In genomic region chr1:110339427-110340206, GRCh38 we compare ENCODE assay signal across 8 cellular contexts. TPM values are rescaled to one million over a fixed set of nuclear protein-coding genes. Genes with fewer than 3 reads are reported as not detected.
DNase-seq lines count a peak whose midpoint lies in the region; TF ChIP-seq lines count a peak whose summit lies in the region.

No MANE protein-coding gene starts in this region.

- peak overlapping the region; percentile 99 for H3K56ac ChIP-seq in mesendoderm (ENCODE audit: low read length)

- H3K79me1 ChIP-seq in mesendoderm (ENCODE audit: low read length): no peaks in the 10 kb centered on the region

- H3K27me3 ChIP-seq in dorsolateral prefrontal cortex (no peaks in the 10 kb centered on the region), mesendoderm (ENCODE audit: insufficient read depth, low read length, poor library complexity) (no peaks in the 10 kb centered on the region)

- H2BK15ac ChIP-seq in mesendoderm (replicated peaks; ENCODE audit: low read depth): no peak overlapping the region

- peak overlapping the region; percentile 73 to 100 (median 94) for H3K4me3 ChIP-seq in dorsolateral prefrontal cortex
- peak overlapping the region; percentile 98 for H3K4me3 ChIP-seq in mesendoderm (ENCODE audit: low read length)

- peaks cover 8% of the 10 kb centered on the region for H3K4me1 ChIP-seq in mesendoderm (ENCODE audit: control insufficient read depth, low read depth, low read length)

- peak overlapping the region; percentile 69 for H2BK120ac ChIP-seq in mesendoderm (ENCODE audit: low read depth, low read length)

- WGBS in mesendoderm (ENCODE audit: extremely low coverage, insufficient coverage, low lambda C conversion rate): no CpG with 5 or more reads among the region's 75 CpGs

- no peaks in the 10 kb centered on the region for H3K9me3 ChIP-seq in KOPT-K1 (ENCODE audit: insufficient read depth, low read length, poor library complexity, severe bottlenecking)

- peak overlapping the region; percentile 86 for H3K18ac ChIP-seq in mesendoderm (ENCODE audit: low read length)

- intact Hi-C loops in dorsolateral prefrontal cortex (cut with DNase I): loop anchor here (1.0 to 10.0 kb wide), 2 partner anchors 68 to 285 kb away; partner anchors contain the start of gene LAMTOR5 (in 1 of the 2)

- no peak overlapping the region for H4K8ac ChIP-seq in mesendoderm (ENCODE audit: low read depth, low read length)

- H3K79me2 ChIP-seq in mesendoderm (ENCODE audit: control insufficient read depth, insufficient read depth, low read length): peaks cover 51% of the 10 kb centered on the region

- H4K5ac ChIP-seq in mesendoderm (ENCODE audit: low read length): no peak overlapping the region

- H3K4ac ChIP-seq in mesendoderm (ENCODE audit: low read depth, low read length): peak overlapping the region; percentile 89

- peak overlapping the region; percentile 88 for H3K4me2 ChIP-seq in mesendoderm (ENCODE audit: low read length)

- H3K23ac ChIP-seq in mesendoderm (ENCODE audit: low read length): no peak overlapping the region

- H3K27ac ChIP-seq in KOPT-K1 (ENCODE audit: low read depth, low read length, poor library complexity, severe bottlenecking) (peak overlapping the region; percentile 96), dorsolateral prefrontal cortex (peak overlapping the region; percentile 26 to 99 (median 93)), mesendoderm (ENCODE audit: low read depth, low read length) (peak overlapping the region; percentile 84)

- H3K9ac ChIP-seq in mesendoderm (ENCODE audit: low read length): peak overlapping the region; percentile 98

- peak in 34 of 56 donors; percentile 7 to 51 (median 24) for TF ChIP-seq CTCF in dorsolateral prefrontal cortex (IDR thresholded peaks at IDR 0.05 in 54 of 56, conservative IDR thresholded peaks at IDR 0.05 in 2 of 56; ENCODE audit: low read depth in 1 of 56, partially characterized antibody in 56 of 56)

- DNase-seq in NCI-H146 (lab: John Stamatoyannopoulos, UW) (peak; percentile 56), NCI-H146 treated with DMSO at 0.1 percent for 48 hours (lab: John Stamatoyannopoulos, UW; ENCODE audit: unreplicated experiment) (no peak), dorsolateral prefrontal cortex (peak in 7 of 10 donors; percentile 30 to 73 (median 61)), mesendoderm (peak; percentile 94)
- DNase-seq in activated CD4-positive, CD25-positive, alpha-beta regulatory T cell treated with anti-CD3 and anti-CD28 coated beads, Interleukin-2, amount 50 U/mL, for 72 hours: peak; percentile 66
- DNase-seq in stimulated activated CD8-positive, alpha-beta memory T cell treated with anti-CD3 and anti-CD28 coated beads, Interleukin-4, amount 100 ng/mL, for 4 hours (ENCODE audit: low read depth in 2 of 2, low spot score in 1 of 2): peak; percentile 23 to 27
- DNase-seq in central memory CD4-positive, alpha-beta T cell: no peak

- peaks cover 47% of the 10 kb centered on the region for H3K36me3 ChIP-seq in KOPT-K1 (ENCODE audit: insufficient read depth, low read length)
- peaks cover 3% of the 10 kb centered on the region for H3K36me3 ChIP-seq in mesendoderm (ENCODE audit: control insufficient read depth, insufficient read depth, low read length)

- peak overlapping the region; percentile 92 for H2BK5ac ChIP-seq in mesendoderm (ENCODE audit: low read length)

- H2AK5ac ChIP-seq in mesendoderm (ENCODE audit: low read length): no peak overlapping the region

RNA-seq across cellular contexts. Expression of gene RBM15, which starts 0.4 kb away (rescaled TPM):
- 10 to 100 TPM; 17.5 to 31.2 (median 23.8) TPM for total RNA-seq in dorsolateral prefrontal cortex
- 14.9 TPM for polyA plus RNA-seq in mesendoderm (2013, experiment 1 of 2)
- 14.0 TPM for polyA plus RNA-seq in mesendoderm (2013, experiment 2 of 2)

RNA-seq across cellular contexts. Expression of gene SLC16A4, which starts 51.2 kb away (rescaled TPM):
- total RNA-seq in dorsolateral prefrontal cortex: 1 to 10 TPM; 1.3 to 9.9 (median 4.7) TPM
- polyA plus RNA-seq in mesendoderm (2013, experiment 1 of 2): 0.28 TPM
- polyA plus RNA-seq in mesendoderm (2013, experiment 2 of 2): 0.29 TPM

Comparison
In these comparisons a context has a peak if more than half of its experiments do, and no peak if none do; other contexts are left out.
1. DNase-seq: peak in NCI-H146 (single experiment), activated CD4-positive, CD25-positive, alpha-beta regulatory T cell treated with anti-CD3 and anti-CD28 coated beads, Interleukin-2, amount 50 U/mL, for 72 hours (single experiment), dorsolateral prefrontal cortex (7 of 10), mesendoderm (single experiment) and stimulated activated CD8-positive, alpha-beta memory T cell treated with anti-CD3 and anti-CD28 coated beads, Interleukin-4, amount 100 ng/mL, for 4 hours (2 of 2); none in NCI-H146 treated with DMSO at 0.1 percent for 48 hours (single experiment) and central memory CD4-positive, alpha-beta T cell (single experiment).
2. Peak in every context shown above with its lines, with median percentiles within 50 percentile points of each other: H3K27ac ChIP-seq.